ENCODE assay signal across 11 cellular contexts in genomic region chr19:35211545-35212230, GRCh38. TPM values are rescaled to one million over a fixed set of nuclear protein-coding genes. Genes with fewer than 3 reads are reported as not detected.
A peak's percentile ranks its signal among the peaks of the same experiment; 100 is the strongest.
DNase-seq lines count a peak whose midpoint lies in the region; ATAC-seq and TF ChIP-seq lines count a peak whose summit lies in the region.
"Had no signal": no experiment of that assay in that cellular context is flagged by ENCODE, and none has a peak within 500 bp of the region (broad histone marks: within the 10 kb centered on the region; RNA-seq: fewer than 3 reads in every experiment).

No MANE protein-coding gene starts in this region.

- peak overlapping the region; percentile 4 for H3K4me3 ChIP-seq in CD8-positive, alpha-beta T cell (ENCODE audit: low read depth, low read length)
- H3K4me3 ChIP-seq in skin epidermis (no peak overlapping the region), SJCRH30 (no peak overlapping the region)

- peak; percentile 72 to 93 (median 84) for DNase-seq in CD8-positive, alpha-beta T cell
- peak; percentile 71 for DNase-seq in activated CD4-positive, alpha-beta T cell treated with anti-CD3 and anti-CD28 coated beads for 36 hours
- DNase-seq in dermis blood vessel endothelial cell (peak; percentile 63), SJCRH30 (no peak)
- no peak for DNase-seq in NK-92 treated with Interleukin-12 subunit alpha and Interleukin-12 subunit beta, amount 100 ng/mL, for 24 hours (lab: John Stamatoyannopoulos, UW)
- DNase-seq: DND-41 had no signal

- POLR2A ChIA-PET in CD8-positive, alpha-beta T cell (lab: Charles Lee) = interaction anchor here (0.7 to 2.4 kb wide), 19 partner anchors 9 to 291 kb away, joined by 3 to 20 read pairs (median 5); partner anchors contain the start of genes FXYD5 and FXYD7
- POLR2A ChIA-PET in activated CD4-positive, alpha-beta T cell treated with anti-CD3 and anti-CD28 coated beads for 36 hours (lab: Charles Lee) = no interaction called here

- peaks cover 78% of the 10 kb centered on the region for H3K4me1 Mint-ChIP-seq in CD8-positive, alpha-beta T cell (ENCODE audit: low read depth)
- H3K4me1 Mint-ChIP-seq in activated CD4-positive, alpha-beta T cell treated with anti-CD3 and anti-CD28 coated beads for 36 hours = peaks cover 81% of the 10 kb centered on the region

- H3K27ac Mint-ChIP-seq in CD8-positive, alpha-beta T cell = peak overlapping the region; percentile 100
- peak overlapping the region; percentile 96 for H3K27ac Mint-ChIP-seq in activated CD4-positive, alpha-beta T cell treated with anti-CD3 and anti-CD28 coated beads for 36 hours

- H3K4me1 ChIP-seq in CD8-positive, alpha-beta T cell (ENCODE audit: insufficient read depth, low read length) = peaks cover 73% of the 10 kb centered on the region
- H3K4me1 ChIP-seq in SJCRH30 = no peaks in the 10 kb centered on the region

- peak overlapping the region; percentile 68 for H3K4me3 Mint-ChIP-seq in CD8-positive, alpha-beta T cell
- peak overlapping the region; percentile 25 for H3K4me3 Mint-ChIP-seq in activated CD4-positive, alpha-beta T cell treated with anti-CD3 and anti-CD28 coated beads for 36 hours

- H3K27me3 Mint-ChIP-seq in CD8-positive, alpha-beta T cell (ENCODE audit: low read depth) = no peaks in the 10 kb centered on the region
- H3K27me3 Mint-ChIP-seq in activated CD4-positive, alpha-beta T cell treated with anti-CD3 and anti-CD28 coated beads for 36 hours = no peaks in the 10 kb centered on the region

- H3K36me3 ChIP-seq in CD8-positive, alpha-beta T cell (ENCODE audit: insufficient read depth, low read length) = no peaks in the 10 kb centered on the region
- no peaks in the 10 kb centered on the region for H3K36me3 ChIP-seq in SJCRH30

- CTCF ChIA-PET in CD8-positive, alpha-beta T cell (lab: Charles Lee) = interaction anchor here (0.8 to 3.5 kb wide), 10 partner anchors 11 to 69 kb away, joined by 3 to 16 read pairs (median 4); partner anchors contain the start of genes FXYD5 and FXYD7
- CTCF ChIA-PET in activated CD4-positive, alpha-beta T cell treated with anti-CD3 and anti-CD28 coated beads for 36 hours (lab: Charles Lee) = interaction anchor here (0.6 to 1.2 kb wide), 3 partner anchors 24 to 62 kb away, joined by 3 read pairs; no protein-coding TSS in a partner anchor

- H3K27me3 ChIP-seq in CD8-positive, alpha-beta T cell (ENCODE audit: insufficient read depth, low read length) = no peaks in the 10 kb centered on the region
- H3K27me3 ChIP-seq in SJCRH30 = no peaks in the 10 kb centered on the region

- TF ChIP-seq CTCF in CD8-positive, alpha-beta T cell (IDR thresholded peaks at IDR 0.05) = no peak

- no peaks in the 10 kb centered on the region for H3K9me3 Mint-ChIP-seq in CD8-positive, alpha-beta T cell
- peaks cover 2% of the 10 kb centered on the region for H3K9me3 Mint-ChIP-seq in activated CD4-positive, alpha-beta T cell treated with anti-CD3 and anti-CD28 coated beads for 36 hours (ENCODE audit: low read depth)

- intact Hi-C loops in CD8-positive, alpha-beta T cell (cut with DNase I, micrococcal nuclease) = loop anchor here (1.0 to 10.0 kb wide), 9 partner anchors 17 to 693 kb away; partner anchors contain the start of genes HCST (in 2 of the 2), NFKBID (in 2 of the 2), USF2 (in 2 of the 2) and FXYD7 (in 1 of the 2)
- intact Hi-C loops in activated CD4-positive, alpha-beta T cell treated with anti-CD3 and anti-CD28 coated beads for 36 hours (cut with DNase I, micrococcal nuclease) = loop anchor here (1.0 to 5.0 kb wide), 6 partner anchors 56 to 534 kb away; partner anchors contain the start of genes SCGB2B2 (in 1 of the 2), USF2 (in 1 of the 2) and ZNF302 (in 1 of the 2)

- H3K36me3 Mint-ChIP-seq in CD8-positive, alpha-beta T cell = peaks cover 3% of the 10 kb centered on the region
- H3K36me3 Mint-ChIP-seq in activated CD4-positive, alpha-beta T cell treated with anti-CD3 and anti-CD28 coated beads for 36 hours (ENCODE audit: low read depth) = peaks cover 2% of the 10 kb centered on the region

- peak overlapping the region; percentile 96 for H3K27ac ChIP-seq in CD8-positive, alpha-beta T cell (ENCODE audit: low read depth, low read length)
- H3K27ac ChIP-seq in skin epidermis (peak overlapping the region in 20 of 21 experiments; percentile 15 to 94 (median 76)), SJCRH30 (no peak overlapping the region)

- H3K9me3 ChIP-seq in CD8-positive, alpha-beta T cell (ENCODE audit: low read length) = no peaks in the 10 kb centered on the region
- H3K9me3 ChIP-seq in SJCRH30 (replicated peaks) = no peaks in the 10 kb centered on the region

- peak; percentile 50 for ATAC-seq in CD8-positive, alpha-beta T cell
- peak; percentile 31 for ATAC-seq in activated CD4-positive, alpha-beta T cell treated with anti-CD3 and anti-CD28 coated beads for 36 hours
- ATAC-seq in GM19452 (IDR thresholded peaks at IDR 0.05; ENCODE audit: unreplicated experiment) (no peak), GM19023 (IDR thresholded peaks at IDR 0.05; ENCODE audit: unreplicated experiment) (no peak)

RNA-seq across cellular contexts. Expression of gene FAM187B, which starts 16.9 kb away (rescaled TPM):
- total RNA-seq in CD8-positive, alpha-beta T cell = not detected
- total RNA-seq in activated CD4-positive, alpha-beta T cell treated with anti-CD3 and anti-CD28 coated beads for 36 hours = not detected
- total RNA-seq in dermis blood vessel endothelial cell = not detected in 2 replicates
- not detected in 2 replicates for total RNA-seq in SJCRH30 (2014; rRNA removed; shearing (Covaris generic))
- total RNA-seq: bronchial epithelial cell, renal cortical epithelial cell had no signal

RNA-seq across cellular contexts. Expression of gene LSR, which starts 37.1 kb away (rescaled TPM):
- total RNA-seq in CD8-positive, alpha-beta T cell = 10 to 100 TPM; 97.9 to 99.5 TPM
- 10 to 100 TPM; 10.0 to 12.2 TPM for total RNA-seq in activated CD4-positive, alpha-beta T cell treated with anti-CD3 and anti-CD28 coated beads for 36 hours
- total RNA-seq in dermis blood vessel endothelial cell = 0.56 and 2.0 TPM in 2 replicates
- total RNA-seq in SJCRH30 (2014; rRNA removed; shearing (Covaris generic)) = 0.59 and 0.96 TPM in 2 replicates

RNA-seq across cellular contexts. Expression of gene USF2, which starts 57.1 kb away (rescaled TPM):
- total RNA-seq in CD8-positive, alpha-beta T cell = 100 to 1,000 TPM; 252 to 268 TPM
- total RNA-seq in activated CD4-positive, alpha-beta T cell treated with anti-CD3 and anti-CD28 coated beads for 36 hours = 100 to 1,000 TPM; 116 to 154 TPM
- 47.5 and 58.2 TPM in 2 replicates for total RNA-seq in dermis blood vessel endothelial cell
- 104 and 105 TPM in 2 replicates for total RNA-seq in SJCRH30 (2014; rRNA removed; shearing (Covaris generic))

RNA-seq across cellular contexts. Expression of gene FXYD5, which starts 57.2 kb away (rescaled TPM):
- total RNA-seq in CD8-positive, alpha-beta T cell = 100 to 1,000 TPM; 426 to 440 TPM
- total RNA-seq in activated CD4-positive, alpha-beta T cell treated with anti-CD3 and anti-CD28 coated beads for 36 hours = 100 to 1,000 TPM; 261 to 358 TPM
- 17.2 and 19.3 TPM in 2 replicates for total RNA-seq in dermis blood vessel endothelial cell
- 4.0 and 6.6 TPM in 2 replicates for total RNA-seq in SJCRH30 (2014; rRNA removed; shearing (Covaris generic))

Comparison
In these comparisons a context has a peak if more than half of its experiments do, and no peak if none do; other contexts are left out.
1. ATAC-seq: peak in CD8-positive, alpha-beta T cell (single experiment) and activated CD4-positive, alpha-beta T cell treated with anti-CD3 and anti-CD28 coated beads for 36 hours (single experiment); none in GM19452 (single experiment) and GM19023 (single experiment).
2. DNase-seq: peak in CD8-positive, alpha-beta T cell (7 of 7), activated CD4-positive, alpha-beta T cell treated with anti-CD3 and anti-CD28 coated beads for 36 hours (single experiment) and dermis blood vessel endothelial cell (single experiment); none in NK-92 treated with Interleukin-12 subunit alpha and Interleukin-12 subunit beta, amount 100 ng/mL, for 24 hours (single experiment) and SJCRH30 (0 of 2).
3. RNA of gene LSR, which starts 37.1 kb away (total RNA-seq): 97.9 to 99.5 TPM in CD8-positive, alpha-beta T cell; 10.0 to 12.2 TPM in activated CD4-positive, alpha-beta T cell treated with anti-CD3 and anti-CD28 coated beads for 36 hours, 0.56 to 2.0 TPM in dermis blood vessel endothelial cell and 0.59 to 0.96 TPM in SJCRH30; every median in the first group is over 4 times any median in the second.